26 cellular contexts compared by ENCODE assay signal in the genomic region with DNA sequence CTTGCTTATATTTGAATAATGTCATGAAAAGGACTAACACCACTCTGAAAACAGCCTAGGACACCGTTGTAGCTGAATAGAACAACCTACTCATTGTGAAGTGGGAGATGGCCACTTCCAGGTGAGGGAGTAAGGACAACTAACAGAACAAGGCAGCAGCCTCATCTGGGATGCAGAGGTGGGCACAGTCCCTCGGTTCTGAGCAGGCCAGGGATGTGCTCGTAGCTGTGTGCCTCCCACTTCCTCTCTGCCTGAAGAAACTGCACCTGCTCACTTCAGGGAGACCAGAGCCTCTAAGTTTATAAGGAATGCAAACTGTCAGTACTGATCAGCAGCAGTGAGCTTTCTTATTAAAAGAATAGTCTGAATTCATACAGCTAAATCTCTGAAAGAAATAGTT. TPM values are rescaled to one million over a fixed set of nuclear protein-coding genes. Genes with fewer than 3 reads are reported as not detected.
DNase-seq lines count a peak whose midpoint lies in the region; ATAC-seq and TF ChIP-seq lines count a peak whose summit lies in the region.
"Had no signal": no experiment of that assay in that cellular context is flagged by ENCODE, and none has a peak within 500 bp of the region (broad histone marks: within the 10 kb centered on the region; RNA-seq: fewer than 3 reads in every experiment).

No MANE protein-coding gene starts in this region.

- H3K4me1 ChIP-seq in adrenal gland (replicated peaks in 1 of 2) (peaks cover 45 to 60% of the 10 kb centered on the region in 2 donors), upper lobe of right lung (peaks cover 23% of the 10 kb centered on the region)
- H3K4me1 ChIP-seq: Caco-2 had no signal

- intact Hi-C loops in adrenal gland (cut with DNase I) (loop anchor here in 1 of 2 donors (10.0 kb wide), 1 partner anchor 48 kb away; no protein-coding TSS in a partner anchor), upper lobe of right lung (cut with DNase I) (no loop called here)

- H3K36me3 ChIP-seq in adrenal gland (replicated peaks in 1 of 2) = peaks cover 0 to 2% of the 10 kb centered on the region in 2 donors
- H3K36me3 ChIP-seq in upper lobe of right lung = no peaks in the 10 kb centered on the region
- H3K36me3 ChIP-seq: MG63, SJCRH30 had no signal

- H3K4me3 ChIP-seq in adrenal gland (no peak overlapping the region), coronary artery (peak overlapping the region; percentile 13), upper lobe of right lung (peak overlapping the region; percentile 62)
- H3K4me3 ChIP-seq: MG63, PC-9, SJCRH30 had no signal

- H3K9me3 ChIP-seq in adrenal gland (replicated peaks in 1 of 3) = no peaks in the 10 kb centered on the region
- H3K9me3 ChIP-seq in upper lobe of right lung = no peaks in the 10 kb centered on the region
- H3K9me3 ChIP-seq: Caco-2, MG63, SJCRH30 had no signal

- no peak for ATAC-seq in upper lobe of right lung
- ATAC-seq: CD8-positive, alpha-beta T cell; Right ventricle myocardium inferior had no signal

- no peak for TF ChIP-seq POLR2A in adrenal gland (IDR thresholded peaks at IDR 0.05)

- H3K27ac ChIP-seq in adrenal gland = peak overlapping the region in 4 of 5 donors; percentile 71 to 92 (median 86)
- H3K27ac ChIP-seq in coronary artery = peak overlapping the region; percentile 84 to 97
- H3K27ac ChIP-seq in upper lobe of right lung = no peak overlapping the region
- H3K27ac ChIP-seq: PC-9, SJCRH30 had no signal

- DNase-seq in adrenal gland (no peak), coronary artery (ENCODE audit: low spot score) (peak; percentile 66), mesenteric fat pad (ENCODE audit: low spot score) (peak; percentile 20), upper lobe of right lung (no peak), NCI-H510A treated with DMSO at 0.1 percent for 48 hours (lab: John Stamatoyannopoulos, UW) (no peak), GM13977 (ENCODE audit: low spot score) (no peak)
- DNase-seq in activated naive CD4-positive, alpha-beta T cell treated with Interleukin-2 at 50 U/mL for 16 hours = no peak
- DNase-seq: C1 segment of cervical spinal cord; Caco-2; HCEC 1CT; KG1; MG63; NCI-H1105 treated with DMSO at 0.1 percent for 48 hours; NCI-H146; NCI-H1930; NCI-H2107; NCI-H524 treated with DMSO at 0.1 percent for 48 hours; NCI-H82; NK-92 treated with Interleukin-12 subunit alpha and Interleukin-12 subunit beta, amount 100 ng/mL, for 24 hours; PC-9; SJCRH30 had no signal

- TF ChIP-seq CTCF in adrenal gland (IDR thresholded peaks at IDR 0.05) = no peak
- TF ChIP-seq CTCF in coronary artery (IDR thresholded peaks at IDR 0.05) = no peak
- TF ChIP-seq CTCF in upper lobe of right lung (IDR thresholded peaks at IDR 0.05) = no peak
- TF ChIP-seq CTCF in GM13977 (IDR thresholded peaks at IDR 0.05; ENCODE audit: extremely low read depth, insufficient read depth, missing control alignments) = no peak

- 19 to 43% (median 37%) methylated on average over 3 of the region's 3 CpGs for WGBS in adrenal gland, 4 donors

- H3K27me3 ChIP-seq in adrenal gland (no peaks in the 10 kb centered on the region), upper lobe of right lung (no peaks in the 10 kb centered on the region)
- H3K27me3 ChIP-seq: MG63, SJCRH30 had no signal

- in situ Hi-C loops in GM13977 (cut with MboI; ENCODE audit: low pct_unique_long_range_greater_than_20kb, low sequenced_read_pairs, unreplicated experiment) = no loop called here

RNA-seq across cellular contexts. Expression of a gene that starts 2.5 kb away (rescaled TPM):
- total RNA-seq in adrenal gland = 100 to 1,000 TPM in 2 of 8 donors, 10 to 100 TPM in 6; 57.9 to 136 (median 78.6) TPM
- 10 to 100 TPM; 15.1 to 57.1 (median 23.6) TPM for polyA plus RNA-seq in adrenal gland
- total RNA-seq in mesenteric fat pad = 41.7 TPM
- total RNA-seq in upper lobe of right lung = 19.5 TPM
- total RNA-seq: Caco-2; CD8-positive, alpha-beta T cell; PC-9 had no signal

RNA-seq across cellular contexts. Expression of a gene that starts 21.0 kb away (rescaled TPM):
- total RNA-seq in adrenal gland = not detected
- polyA plus RNA-seq in adrenal gland = not detected
- not detected for total RNA-seq in mesenteric fat pad
- not detected for total RNA-seq in upper lobe of right lung
- total RNA-seq: A673; Caco-2; CD8-positive, alpha-beta T cell; H1; PC-9; Right ventricle myocardium inferior; RPMI7951; SJCRH30 had no signal
- polyA plus RNA-seq: H1 had no signal

Comparison
In these comparisons a context has a peak if more than half of its experiments do, and no peak if none do; other contexts are left out.
1. DNase-seq: peak in coronary artery (single experiment) and mesenteric fat pad (single experiment); none in adrenal gland (0 of 7), upper lobe of right lung (single experiment), activated naive CD4-positive, alpha-beta T cell treated with Interleukin-2 at 50 U/mL for 16 hours (single experiment), NCI-H510A treated with DMSO at 0.1 percent for 48 hours (single experiment) and GM13977 (single experiment).
2. H3K4me3 ChIP-seq: peak in coronary artery (single experiment) and upper lobe of right lung (single experiment); none in adrenal gland (0 of 4).